In the genomic region with DNA sequence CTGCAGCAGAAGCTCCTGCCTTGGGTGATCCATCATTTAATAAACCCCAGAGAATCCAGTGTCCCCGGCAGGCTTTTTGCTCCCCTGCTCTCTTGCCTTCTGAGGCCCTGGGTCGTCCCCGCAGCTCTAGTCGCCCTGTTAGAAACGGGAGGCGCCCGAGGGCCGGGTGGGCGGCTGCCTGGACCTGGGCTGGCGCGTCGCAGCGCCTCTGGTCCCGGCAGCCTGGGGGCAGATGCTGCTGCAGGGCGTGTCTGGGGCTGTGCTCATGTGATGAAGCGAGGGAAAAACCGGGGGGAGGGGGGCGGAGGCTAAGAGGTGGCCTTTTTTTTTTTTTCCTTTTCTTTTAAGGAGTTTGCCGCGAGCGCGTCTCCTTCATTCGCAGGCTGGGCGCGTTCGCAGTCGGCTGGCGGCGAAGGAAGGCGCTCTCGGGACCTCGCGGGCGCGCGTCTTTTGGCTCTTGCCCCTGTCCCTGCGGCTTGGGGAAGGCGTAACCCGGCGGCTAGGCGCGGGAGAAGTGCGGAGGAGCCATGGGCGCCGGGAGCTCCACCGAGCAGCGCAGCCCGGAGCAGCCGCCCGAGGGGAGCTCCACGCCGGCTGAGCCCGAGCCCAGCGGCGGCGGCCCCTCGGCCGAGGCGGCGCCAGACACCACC, we compare ENCODE assay signal across 9 cellular contexts. TPM values are rescaled to one million over a fixed set of nuclear protein-coding genes. Genes with fewer than 3 reads are reported as not detected.
DNase-seq lines count a peak whose midpoint lies in the region; ATAC-seq and TF ChIP-seq lines count a peak whose summit lies in the region.
"Had no signal": no experiment of that assay in that cellular context is flagged by ENCODE, and none has a peak within 500 bp of the region (broad histone marks: within the 10 kb centered on the region; RNA-seq: fewer than 3 reads in every experiment).

No MANE protein-coding gene starts in this region.

- ATAC-seq in GM19455 (IDR thresholded peaks at IDR 0.05; ENCODE audit: unreplicated experiment), result no peak

- H3K27ac ChIP-seq in adipose tissue (ENCODE audit: low read depth, low read length), result peak overlapping the region; percentile 72
- H3K27ac ChIP-seq in ovary, result peak overlapping the region; percentile 91 to 98
- H3K27ac ChIP-seq: C4-2B had no signal

- H3K36me3 ChIP-seq in ovary, result no peaks in the 10 kb centered on the region

- no peak for TF ChIP-seq CTCF in ovary (IDR thresholded peaks at IDR 0.05)

- DNase-seq in NCI-H1436 (lab: John Stamatoyannopoulos, UW), result peak; percentile 64
- no peak for DNase-seq in NCI-H1436 treated with DMSO at 0.1 percent for 48 hours (lab: John Stamatoyannopoulos, UW)
- DNase-seq in NCI-H345 (lab: John Stamatoyannopoulos, UW), result peak; percentile 69
- DNase-seq in cardiac septum (ENCODE audit: low spot score), result peak; percentile 82
- DNase-seq in ovary, result peak; percentile 85 to 94 (median 92)
- DNase-seq in NK-92 treated with Interleukin-12 subunit alpha and Interleukin-12 subunit beta, amount 100 ng/mL, for 24 hours (lab: John Stamatoyannopoulos, UW), result no peak

- TF ChIP-seq EP300 in ovary (IDR thresholded peaks at IDR 0.05), result no peak

- peak; percentile 68 for TF ChIP-seq POLR2A in ovary (IDR thresholded peaks at IDR 0.05)

- intact Hi-C loops in cardiac septum (cut with DNase I), result loop anchor here (2.0 to 5.0 kb wide), 2 partner anchors 85 to 228 kb away; no protein-coding TSS in a partner anchor
- intact Hi-C loops in ovary (cut with DNase I), result loop anchor here (2.0 to 10.0 kb wide), 4 partner anchors 65 to 225 kb away; no protein-coding TSS in a partner anchor

- H3K4me3 ChIP-seq in ovary, result peak overlapping the region; percentile 66

- WGBS in adipose tissue, 3 donors, result 1% methylated on average over 50 to 60 of the region's 60 CpGs
- WGBS in ovary, 3 donors, result 0% methylated on average over 31 to 60 of the region's 60 CpGs

- H3K27me3 ChIP-seq in ovary, result no peaks in the 10 kb centered on the region

- H3K4me1 ChIP-seq in ovary (ENCODE audit: insufficient read depth), result peaks cover 3% of the 10 kb centered on the region

- no peaks in the 10 kb centered on the region for H3K9me3 ChIP-seq in ovary

RNA-seq across cellular contexts. Expression of a gene that starts 0.4 kb away (rescaled TPM):
- polyA plus RNA-seq in adipose tissue (100 to 1,000 TPM in 1 of 3 donors, 10 to 100 TPM in 2; 13.4 to 146 (median 56.7) TPM), ovary (10 to 100 TPM; 67.2 to 73.2 TPM)
- total RNA-seq in cardiac septum (15.4 TPM), ovary (100 to 1,000 TPM in 6 of 7 donors, 10 to 100 TPM in 1; 83.6 to 246 (median 133) TPM)

Comparison
In these comparisons a context has a peak if more than half of its experiments do, and no peak if none do; other contexts are left out.
1. DNase-seq: peak in NCI-H1436 (single experiment), NCI-H345 (single experiment), cardiac septum (single experiment) and ovary (5 of 5); none in NCI-H1436 treated with DMSO at 0.1 percent for 48 hours (single experiment) and NK-92 treated with Interleukin-12 subunit alpha and Interleukin-12 subunit beta, amount 100 ng/mL, for 24 hours (single experiment).